In genomic region chr6:28161410-28162079, GRCh38 we compare ENCODE assay signal across 8 cellular contexts. TPM values are rescaled to one million over a fixed set of nuclear protein-coding genes. Genes with fewer than 3 reads are reported as not detected.
DNase-seq lines count a peak whose midpoint lies in the region; ATAC-seq and TF ChIP-seq lines count a peak whose summit lies in the region.

No MANE protein-coding gene starts in this region.

- intact Hi-C loops in esophagus muscularis mucosa (cut with DNase I), result no loop called here

- 5% methylated on average over 21 of the region's 32 CpGs for WGBS in esophagus muscularis mucosa

- H3K27me3 ChIP-seq in esophagus muscularis mucosa, result no peaks in the 10 kb centered on the region

- TF ChIP-seq POLR2A in esophagus muscularis mucosa (IDR thresholded peaks at IDR 0.05; ENCODE audit: low read depth), result no peak

- peaks cover 12 to 16% (median 13%) of the 10 kb centered on the region in 4 donors for H3K4me1 ChIP-seq in esophagus muscularis mucosa

- H3K4me1 Mint-ChIP-seq in naive B cell, result peaks cover 4 to 16% (median 16%) of the 10 kb centered on the region in 3 donors

- H3K9me3 ChIP-seq in esophagus muscularis mucosa, result no peaks in the 10 kb centered on the region

- peaks cover 29 to 44% of the 10 kb centered on the region in 2 donors for H3K36me3 Mint-ChIP-seq in naive B cell

- H3K27me3 Mint-ChIP-seq in naive B cell, result peaks cover 5 to 10% (median 8%) of the 10 kb centered on the region in 3 donors

- H3K27ac Mint-ChIP-seq in naive B cell, result peak overlapping the region in 4 of 6 donors; percentile 70 to 81 (median 77)

- H3K36me3 ChIP-seq in esophagus muscularis mucosa, result peaks cover 0 to 25% (median 14%) of the 10 kb centered on the region in 4 donors

- peak; percentile 95 for ATAC-seq in HG03135 (IDR thresholded peaks at IDR 0.05; ENCODE audit: unreplicated experiment)
- ATAC-seq in naive B cell (ENCODE audit: low read depth in 2 of 2), result peak; percentile 98 to 99

- peaks cover 3 to 19% (median 8%) of the 10 kb centered on the region in 7 donors for H3K9me3 Mint-ChIP-seq in naive B cell

- H3K27ac ChIP-seq in esophagus muscularis mucosa (replicated peaks in 1 of 4), result peak overlapping the region in 2 of 4 donors; percentile 23 to 27

- H3K4me3 Mint-ChIP-seq in naive B cell, result peak overlapping the region; percentile 70 to 92 (median 83)

- DNase-seq in NCI-H1417 (lab: John Stamatoyannopoulos, UW) (peak; percentile 64 to 80 (median 76)), NCI-H1417 treated with DMSO at 0.1 percent for 48 hours (lab: John Stamatoyannopoulos, UW) (no peak), NOMO-1 treated with dmso at 0.1 percent for 144 hours (lab: John Stamatoyannopoulos, UW; ENCODE audit: unreplicated experiment) (peak; percentile 25), activated T-cell treated with anti-CD3 and anti-CD28 coated beads for 48 hours (ENCODE audit: low read depth) (peak; percentile 83), esophagus muscularis mucosa (ENCODE audit: extremely low spot score) (peak; percentile 92), naive B cell (peak; percentile 59)
- peak; percentile 68 to 72 for DNase-seq in stimulated activated CD8-positive, alpha-beta memory T cell treated with anti-CD3 and anti-CD28 coated beads, Interleukin-7, amount 100 ng/mL, for 4 hours (ENCODE audit: low read depth in 2 of 2)

- no peak for TF ChIP-seq CTCF in esophagus muscularis mucosa (IDR thresholded peaks at IDR 0.05)

- no peak for TF ChIP-seq EP300 in esophagus muscularis mucosa (IDR thresholded peaks at IDR 0.05)

- H3K4me3 ChIP-seq in esophagus muscularis mucosa, result peak overlapping the region; percentile 52 to 66 (median 59)

RNA-seq across cellular contexts. Expression of gene ZKSCAN8, which starts 19.9 kb away (rescaled TPM):
- total RNA-seq in esophagus muscularis mucosa, result 10 to 100 TPM; 18.7 to 21.7 (median 20.8) TPM
- 1 to 10 TPM in 4 of 6 donors, under 1 TPM in 1, not detected in 1; 0.95 to 2.6 (median 1.1) TPM for polyA plus RNA-seq in naive B cell (ENCODE audit: low read depth in 6 of 6)

RNA-seq across cellular contexts. Expression of gene ZSCAN16, which starts 37.1 kb away (rescaled TPM):
- total RNA-seq in esophagus muscularis mucosa, result 1 to 10 TPM; 2.9 to 7.4 (median 3.4) TPM
- polyA plus RNA-seq in naive B cell (ENCODE audit: low read depth in 6 of 6), result 10 to 100 TPM; 11.3 to 21.3 (median 14.7) TPM
